In genomic region chr18:80006726-80007125, GRCh38 we compare ENCODE assay signal across 17 cellular contexts.
"Had no signal": no experiment of that assay in that cellular context is flagged by ENCODE, and none has a peak within 500 bp of the region (broad histone marks: within the 10 kb centered on the region; RNA-seq: fewer than 3 reads in every experiment).

No MANE protein-coding gene starts in this region.

- H3K27ac ChIP-seq: epithelial cell of prostate, lower lobe of right lung, spleen, thoracic aorta, upper lobe of left lung had no signal

- H3K36me3 ChIP-seq: lower lobe of right lung, spleen, thoracic aorta, upper lobe of left lung had no signal

- H3K4me1 ChIP-seq: lower lobe of right lung, spleen, upper lobe of left lung had no signal

- H3K27me3 ChIP-seq: spleen, upper lobe of left lung had no signal

- DNase-seq: activated CD4-positive, alpha-beta memory T cell treated with anti-CD3 and anti-CD28 coated beads, Interleukin-2, amount 10 ng/mL, durations not matched to agents 7 days and 5 days; activated CD4-positive, alpha-beta T cell treated with anti-CD3 and anti-CD28 coated beads for 48 hours; activated CD4-positive, CD25-positive, alpha-beta regulatory T cell; activated CD8-positive, alpha-beta memory T cell treated with anti-CD3 and anti-CD28 coated beads, Interleukin-2, amount 10 ng/mL, durations not matched to agents 7 days and 5 days; amygdala; dermis blood vessel endothelial cell; endodermal cell; foreskin fibroblast; lower lobe of right lung; occipital lobe; posterior cingulate gyrus; retina; spleen; stimulated activated naive B cell treated with anti-CD40 and anti-IgM and Interleukin-4, amounts not matched to agents 10 μg/mL and 1 μg/mL and 100 μg/mL, for 72 hours; upper lobe of left lung had no signal

- H3K4me3 ChIP-seq: lower lobe of right lung, spleen, thoracic aorta, upper lobe of left lung had no signal
